ENCODE assay signal across 13 cellular contexts in genomic region chr2:112750560-112750843, GRCh38. TPM values are rescaled to one million over a fixed set of nuclear protein-coding genes. Genes with fewer than 3 reads are reported as not detected.
DNase-seq lines count a peak whose midpoint lies in the region; ATAC-seq and TF ChIP-seq lines count a peak whose summit lies in the region.
"Had no signal": no experiment of that assay in that cellular context is flagged by ENCODE, and none has a peak within 500 bp of the region (broad histone marks: within the 10 kb centered on the region; RNA-seq: fewer than 3 reads in every experiment).

No MANE protein-coding gene starts in this region.

- H3K4me3 ChIP-seq in ACC112 (ENCODE audit: low read depth, low read length), result no peak overlapping the region
- no peak overlapping the region for H3K4me3 ChIP-seq in CD8-positive, alpha-beta memory T cell (ENCODE audit: low read length)
- no peak overlapping the region for H3K4me3 ChIP-seq in SK-N-SH (ENCODE audit: low read depth in 2 of 2, low read length in 1 of 2)
- H3K4me3 ChIP-seq in coronary artery, result no peak overlapping the region
- H3K4me3 ChIP-seq: SK-N-MC had no signal

- ATAC-seq in HG02798 (IDR thresholded peaks at IDR 0.05; ENCODE audit: poor library complexity, unreplicated experiment) (no peak), HG02759 (IDR thresholded peaks at IDR 0.05; ENCODE audit: unreplicated experiment) (no peak)

- peaks cover 9% of the 10 kb centered on the region for H3K4me1 ChIP-seq in ACC112 (ENCODE audit: control insufficient read depth, insufficient read depth, low read length, unreplicated experiment)
- peaks cover 8% of the 10 kb centered on the region for H3K4me1 ChIP-seq in CD8-positive, alpha-beta memory T cell (ENCODE audit: insufficient read depth, low read length)
- peaks cover 0 to 7% of the 10 kb centered on the region in 2 experiments; a peak in 1 of 4 replicates for H3K4me1 ChIP-seq in SK-N-SH (ENCODE audit: control insufficient read depth in 1 of 2, insufficient read depth in 2 of 2, low read depth in 1 of 2, low read length in 1 of 2)

- H3K27me3 Mint-ChIP-seq in CD8-positive, alpha-beta memory T cell, result no peaks in the 10 kb centered on the region

- H3K9me3 ChIP-seq in CD8-positive, alpha-beta memory T cell (ENCODE audit: low read length), result no peaks in the 10 kb centered on the region
- no peaks in the 10 kb centered on the region for H3K9me3 ChIP-seq in SK-N-SH

- no peaks in the 10 kb centered on the region for H3K9me2 ChIP-seq in SK-N-SH

- H3K27ac ChIP-seq in ACC112 (ENCODE audit: low read depth, low read length), result peak overlapping the region; percentile 60
- no peak overlapping the region for H3K27ac ChIP-seq in CD8-positive, alpha-beta memory T cell (ENCODE audit: low read depth, low read length)
- peak overlapping the region in 1 of 2 experiments; percentile 57; a peak in 2 of 4 replicates for H3K27ac ChIP-seq in SK-N-SH (ENCODE audit: low read depth in 2 of 2, low read length in 1 of 2)
- H3K27ac ChIP-seq in coronary artery, result no peak overlapping the region
- H3K27ac ChIP-seq: SK-N-MC had no signal

- DNase-seq in CD8-positive, alpha-beta memory T cell, result no peak
- DNase-seq in SK-N-SH, result no peak
- peak; percentile 59 for DNase-seq in fibroblast of peridontal ligament (ENCODE audit: extremely low read depth)
- no peak for DNase-seq in effector CD4-positive, alpha-beta T cell
- no peak for DNase-seq in coronary artery (ENCODE audit: low spot score)
- DNase-seq: activated naive CD4-positive, alpha-beta T cell treated with anti-CD3 and anti-CD28 coated beads for 36 hours; NCI-H1694 had no signal

- H3K36me3 ChIP-seq in ACC112 (ENCODE audit: insufficient read depth, low read length) (peaks cover 25% of the 10 kb centered on the region), SK-N-SH (replicated peaks in 1 of 2; ENCODE audit: control insufficient read depth in 1 of 2, insufficient read depth in 2 of 2, low read length in 1 of 2) (peaks cover 17 to 41% of the 10 kb centered on the region in 2 experiments)
- H3K36me3 ChIP-seq in CD8-positive, alpha-beta memory T cell (ENCODE audit: insufficient read depth, low read length), result no peaks in the 10 kb centered on the region

- peaks cover 14 to 38% (median 26%) of the 10 kb centered on the region in 3 donors for H3K4me1 Mint-ChIP-seq in CD8-positive, alpha-beta memory T cell

- H3K4me3 Mint-ChIP-seq in CD8-positive, alpha-beta memory T cell, result peak overlapping the region in 4 of 7 donors; percentile 15 to 70 (median 66)
- H3K4me3 Mint-ChIP-seq: activated naive CD4-positive, alpha-beta T cell treated with anti-CD3 and anti-CD28 coated beads for 36 hours had no signal

- H3K9ac ChIP-seq in SK-N-SH, result no peak overlapping the region

- no peaks in the 10 kb centered on the region for H3K36me3 Mint-ChIP-seq in CD8-positive, alpha-beta memory T cell

- H3K79me2 ChIP-seq in ACC112 (ENCODE audit: control insufficient read depth, insufficient read depth, low read length, unreplicated experiment) (peaks cover 45% of the 10 kb centered on the region), SK-N-SH (ENCODE audit: insufficient read depth) (peaks cover 73% of the 10 kb centered on the region)

- no peaks in the 10 kb centered on the region for H3K27me3 ChIP-seq in ACC112 (ENCODE audit: insufficient read depth, low read length)
- no peaks in the 10 kb centered on the region for H3K27me3 ChIP-seq in CD8-positive, alpha-beta memory T cell (ENCODE audit: insufficient read depth, low read length, poor library complexity, severe bottlenecking)
- H3K27me3 ChIP-seq in SK-N-SH (ENCODE audit: insufficient read depth), result no peaks in the 10 kb centered on the region

- H3F3A ChIP-seq in SK-N-SH (replicated peaks; ENCODE audit: insufficient read depth), result peaks cover 23% of the 10 kb centered on the region

- CTCF ChIA-PET in CD8-positive, alpha-beta memory T cell (lab: Charles Lee), result interaction anchor here (0.9 to 3.5 kb wide), 12 partner anchors 10 to 205 kb away, joined by 3 to 42 read pairs (median 5); no protein-coding TSS in a partner anchor
- CTCF ChIA-PET in SK-N-SH (lab: Yijun Ruan, JAX), result interaction anchor here (0.9 to 5.3 kb wide), 20 partner anchors 10 to 210 kb away, joined by 3 to 102 read pairs (median 8); partner anchors contain the start of gene CKAP2L

- H4K20me1 ChIP-seq in SK-N-SH (ENCODE audit: insufficient read depth), result no peaks in the 10 kb centered on the region

- TF ChIP-seq RAD21 in SK-N-SH (IDR thresholded peaks at IDR 0.05; ENCODE audit: low read length), result no peak

- H3K9me3 Mint-ChIP-seq in CD8-positive, alpha-beta memory T cell, result no peaks in the 10 kb centered on the region
- H3K9me3 Mint-ChIP-seq: activated naive CD4-positive, alpha-beta T cell treated with anti-CD3 and anti-CD28 coated beads for 36 hours had no signal

- H2AFZ ChIP-seq in ACC112 (ENCODE audit: low read length, unreplicated experiment), result no peak overlapping the region
- peak overlapping the region; percentile 43; the same call in 1 of the 2 replicates for H2AFZ ChIP-seq in SK-N-SH (ENCODE audit: low read depth)

- peak overlapping the region; percentile 29; the same call in 1 of the 2 replicates for H3K4me2 ChIP-seq in SK-N-SH

- no peak for TF ChIP-seq CTCF in SK-N-SH (IDR thresholded peaks at IDR 0.05)
- TF ChIP-seq CTCF in coronary artery (IDR thresholded peaks at IDR 0.05), result no peak

- H3K27ac Mint-ChIP-seq in CD8-positive, alpha-beta memory T cell, result peak overlapping the region in 5 of 8 donors; percentile 65 to 93 (median 70)
- H3K27ac Mint-ChIP-seq: activated naive CD4-positive, alpha-beta T cell treated with anti-CD3 and anti-CD28 coated beads for 36 hours had no signal

- POLR2A ChIA-PET in CD8-positive, alpha-beta memory T cell (lab: Charles Lee), result no interaction called here
- POLR2A ChIA-PET in SK-N-SH (lab: Yijun Ruan, JAX), result no interaction called here

- TF ChIP-seq EP300 in SK-N-SH (IDR thresholded peaks at IDR 0.05; ENCODE audit: borderline replicate concordance in 1 of 2, low read depth in 1 of 2, low read length in 1 of 2), result no peak

TF ChIP-seq in SK-N-SH, 30 proteins besides CTCF, POLR2A, EP300 and RAD21:
- TF ChIP-seq, protein P1, sequence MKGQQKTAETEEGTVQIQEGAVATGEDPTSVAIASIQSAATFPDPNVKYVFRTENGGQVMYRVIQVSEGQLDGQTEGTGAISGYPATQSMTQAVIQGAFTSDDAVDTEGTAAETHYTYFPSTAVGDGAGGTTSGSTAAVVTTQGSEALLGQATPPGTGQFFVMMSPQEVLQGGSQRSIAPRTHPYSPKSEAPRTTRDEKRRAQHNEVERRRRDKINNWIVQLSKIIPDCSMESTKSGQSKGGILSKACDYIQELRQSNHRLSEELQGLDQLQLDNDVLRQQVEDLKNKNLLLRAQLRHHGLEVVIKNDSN (IDR thresholded peaks at IDR 0.05; ENCODE audit: borderline replicate concordance, low read depth), result no peak
- TF ChIP-seq TAF1 (IDR thresholded peaks at IDR 0.05; ENCODE audit: borderline replicate concordance, low read depth, low read length) (no peak), GATA2 (CRISPR knock-in tag; IDR thresholded peaks at IDR 0.05) (no peak), EZH2phosphoT487 (IDR thresholded peaks at IDR 0.05; ENCODE audit: borderline replicate concordance, low read depth) (no peak), MAX (IDR thresholded peaks at IDR 0.05; ENCODE audit: low read depth) (no peak), CHD2 (IDR thresholded peaks at IDR 0.05; ENCODE audit: low read length, partially characterized antibody) (no peak), YY1 (IDR thresholded peaks at IDR 0.05; ENCODE audit: low read depth) (no peak), FOSL2 (IDR thresholded peaks at IDR 0.05; ENCODE audit: borderline replicate concordance, low read depth) (no peak), MEF2A (IDR thresholded peaks at IDR 0.05; ENCODE audit: borderline replicate concordance, low read depth) (no peak)

RNA-seq across cellular contexts. Expression of gene CKAP2L, which starts 13.9 kb away (rescaled TPM):
- total RNA-seq in CD8-positive, alpha-beta memory T cell, result 10 to 100 TPM; 19.1 to 19.6 TPM
- polyA plus RNA-seq in CD8-positive, alpha-beta memory T cell, result not detected
- polyA plus RNA-seq in SK-N-SH (2012; rRNA removed), result 2.9 TPM in 2 replicates
- polyA plus RNA-seq in SK-N-SH (2012; cell fraction: cytosol; rRNA removed), result 3.8 and 4.4 TPM in 2 replicates
- polyA plus RNA-seq in SK-N-SH (2012; cell fraction: nucleus; rRNA removed), result 0.86 and 2.0 TPM in 2 replicates

RNA-seq across cellular contexts. Expression of gene NT5DC4, which starts 29.7 kb away (rescaled TPM):
- not detected for total RNA-seq in CD8-positive, alpha-beta memory T cell
- not detected for polyA plus RNA-seq in CD8-positive, alpha-beta memory T cell
- not detected in 2 replicates for polyA plus RNA-seq in SK-N-SH (2012; rRNA removed)
- polyA plus RNA-seq in SK-N-SH (2012; cell fraction: cytosol; rRNA removed), result 0.01 TPM in 1 of 2 replicates, not detected in the other
- 0.01 and 0.07 TPM in 2 replicates for polyA plus RNA-seq in SK-N-SH (2012; cell fraction: nucleus; rRNA removed)
- total RNA-seq: activated naive CD4-positive, alpha-beta T cell treated with anti-CD3 and anti-CD28 coated beads for 36 hours; chondrocyte; sciatic nerve had no signal

RNA-seq across cellular contexts. Expression of gene IL1A, which starts 33.8 kb away (rescaled TPM):
- total RNA-seq in CD8-positive, alpha-beta memory T cell, result 1 to 10 TPM; 2.2 to 3.1 TPM
- polyA plus RNA-seq in CD8-positive, alpha-beta memory T cell, result not detected
- not detected in 2 replicates for polyA plus RNA-seq in SK-N-SH (2012; rRNA removed)
- 0.01 and 0.03 TPM in 2 replicates for polyA plus RNA-seq in SK-N-SH (2012; cell fraction: cytosol; rRNA removed)
- not detected in 2 replicates for polyA plus RNA-seq in SK-N-SH (2012; cell fraction: nucleus; rRNA removed)
- total RNA-seq: chondrocyte had no signal
